Comparison of ENCODE assay signal across 24 cellular contexts in the genomic region with DNA sequence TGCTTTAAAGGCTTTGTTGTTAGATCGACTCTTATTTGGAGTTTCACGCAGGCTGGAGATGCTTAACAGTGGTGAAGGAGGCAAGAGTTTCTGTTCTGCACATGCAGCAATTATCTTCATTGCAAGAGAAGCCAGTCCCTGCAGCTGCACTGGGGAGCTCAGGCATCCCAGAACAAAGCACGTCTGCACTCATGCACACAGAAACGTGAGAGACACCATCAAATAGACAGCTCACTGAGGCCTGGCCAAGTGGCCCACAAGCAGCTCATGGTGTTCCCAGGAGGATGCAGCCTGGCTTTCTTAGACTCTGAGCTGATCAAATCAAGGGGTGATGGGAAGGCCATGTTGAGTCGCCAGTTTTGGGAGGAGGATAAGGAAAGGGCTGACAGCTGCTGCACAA.
"Had no signal": no experiment of that assay in that cellular context is flagged by ENCODE, and none has a peak within 500 bp of the region (broad histone marks: within the 10 kb centered on the region; RNA-seq: fewer than 3 reads in every experiment).

No MANE protein-coding gene starts in this region.

- H3K4me1 Mint-ChIP-seq: activated CD4-positive, alpha-beta T cell treated with anti-CD3 and anti-CD28 coated beads, Interleukin-2, amount 10 ng/mL, durations not matched to agents 24 days and 14 days had no signal

- H3K4me3 Mint-ChIP-seq: activated B cell treated with CpG ODN at 0.5 μM for 24 hours; activated CD4-positive, alpha-beta T cell treated with anti-CD3 and anti-CD28 coated beads, Interleukin-2, amount 10 ng/mL, durations not matched to agents 24 days and 14 days; activated CD8-positive, alpha-beta memory T cell treated with anti-CD3 and anti-CD28 coated beads, Interleukin-2, amount 10 ng/mL, durations not matched to agents 7 days and 5 days; activated naive CD4-positive, alpha-beta T cell treated with anti-CD3 and anti-CD28 coated beads, Interleukin-2, amount 50 U/mL, for 24 hours; activated T-cell treated with anti-CD3 and anti-CD28 coated beads, Interleukin-2, amount 50 U/mL, for 24 hours; activated T-helper 1 cell treated with anti-CD3 and anti-CD28 coated beads, Interleukin-12 subunit alpha, Interleukin-12 subunit beta, Interleukin-2, Interleukin-4 antibody, amounts not matched to agents 30 ng/mL and 10 ng/mL and 1 ng/mL, durations not matched to agents 14 hours and 24 hours and 36 hours; T-cell had no signal

- H3K27ac Mint-ChIP-seq: activated B cell treated with CpG ODN at 0.5 μM for 24 hours; activated CD4-positive, alpha-beta T cell treated with anti-CD3 and anti-CD28 coated beads, Interleukin-2, amount 10 ng/mL, durations not matched to agents 24 days and 14 days; activated CD8-positive, alpha-beta memory T cell treated with anti-CD3 and anti-CD28 coated beads, Interleukin-2, amount 10 ng/mL, durations not matched to agents 7 days and 5 days; activated naive CD4-positive, alpha-beta T cell treated with anti-CD3 and anti-CD28 coated beads, Interleukin-2, amount 50 U/mL, for 24 hours; activated T-cell treated with anti-CD3 and anti-CD28 coated beads, Interleukin-2, amount 50 U/mL, for 24 hours; activated T-helper 1 cell treated with anti-CD3 and anti-CD28 coated beads, Interleukin-12 subunit alpha, Interleukin-12 subunit beta, Interleukin-2, Interleukin-4 antibody, amounts not matched to agents 30 ng/mL and 10 ng/mL and 1 ng/mL, durations not matched to agents 14 hours and 24 hours and 36 hours; T-cell had no signal

- H3K36me3 Mint-ChIP-seq: activated CD8-positive, alpha-beta memory T cell treated with anti-CD3 and anti-CD28 coated beads, Interleukin-2, amount 10 ng/mL, durations not matched to agents 7 days and 5 days; T-cell had no signal

- H3K27me3 Mint-ChIP-seq: activated CD8-positive, alpha-beta memory T cell treated with anti-CD3 and anti-CD28 coated beads, Interleukin-2, amount 10 ng/mL, durations not matched to agents 7 days and 5 days had no signal

- ATAC-seq: activated CD8-positive, alpha-beta memory T cell treated with anti-CD3 and anti-CD28 coated beads, Interleukin-2, amount 10 ng/mL, durations not matched to agents 7 days and 5 days; T-cell had no signal

- DNase-seq: activated B cell treated with CpG ODN at 0.5 μM for 24 hours; activated CD4-positive, alpha-beta T cell treated with anti-CD3 and anti-CD28 coated beads for 1 hour; activated CD4-positive, alpha-beta T cell treated with anti-CD3 and anti-CD28 coated beads, Interleukin-2, amount 10 ng/mL, durations not matched to agents 24 days and 14 days; activated CD4-positive, alpha-beta T cell treated with anti-CD3 and anti-CD28 coated beads, Interleukin-2, amount 50 U/mL, for 48 hours; activated CD8-positive, alpha-beta memory T cell treated with anti-CD3 and anti-CD28 coated beads, Interleukin-2, amount 10 ng/mL, durations not matched to agents 7 days and 5 days; activated effector memory CD4-positive, alpha-beta T cell treated with Interleukin-2 at 50 U/mL for 16 hours; activated naive CD4-positive, alpha-beta T cell; activated T-cell treated with anti-CD3 and anti-CD28 coated beads, Interleukin-2, amount 50 U/mL, for 24 hours; aorta; central memory CD4-positive, alpha-beta T cell; MG63; MV-4-11; NCI-H1105; NCI-H1436; NCI-H187; NCI-H2081; NCI-H446 treated with DMSO at 0.1 percent for 48 hours; NCI-H524 treated with DMSO at 0.1 percent for 48 hours; SHP77; T-cell; T-helper 2 cell; T1000 had no signal
